ENCODE assay signal across 25 cellular contexts in the genomic region with DNA sequence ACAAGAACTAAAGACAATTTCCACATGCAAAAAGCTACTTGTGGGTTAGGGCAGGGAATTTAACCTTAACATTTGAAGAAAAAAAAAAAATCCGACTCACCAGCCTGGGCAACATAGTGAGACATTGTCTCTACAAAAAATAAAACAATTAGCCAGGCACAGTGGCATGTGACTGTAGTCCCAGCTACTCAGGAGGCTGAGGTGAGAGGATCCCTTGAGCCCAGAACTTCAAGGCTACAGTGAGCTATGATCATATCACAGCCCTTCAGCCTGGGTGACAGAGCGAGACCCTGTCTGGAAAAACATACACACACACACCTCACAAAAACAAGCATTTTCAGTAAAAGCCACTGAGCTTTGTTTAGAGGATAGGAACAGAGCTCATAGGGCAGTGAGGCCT. TPM values are rescaled to one million over a fixed set of nuclear protein-coding genes. Genes with fewer than 3 reads are reported as not detected.
DNase-seq lines count a peak whose midpoint lies in the region; ATAC-seq, FAIRE-seq and TF ChIP-seq lines count a peak whose summit lies in the region.
"Had no signal": no experiment of that assay in that cellular context is flagged by ENCODE, and none has a peak within 500 bp of the region (broad histone marks: within the 10 kb centered on the region; RNA-seq: fewer than 3 reads in every experiment).

No MANE protein-coding gene starts in this region.

- H3K27me3 ChIP-seq in HepG2 (ENCODE audit: control insufficient read depth in 1 of 2, insufficient read depth in 2 of 2, low read length in 2 of 2) (no peaks in the 10 kb centered on the region), right lobe of liver (no peaks in the 10 kb centered on the region), mesenchymal stem cell (ENCODE audit: control insufficient read depth in 1 of 2, insufficient read depth in 1 of 2, low read length in 2 of 2) (no peaks in the 10 kb centered on the region), MM.1S (replicated peaks; ENCODE audit: insufficient read depth, low read length) (no peaks in the 10 kb centered on the region), colonic mucosa (no peaks in the 10 kb centered on the region)
- H3K27me3 ChIP-seq: MG63, Peyer's patch, SJSA1 had no signal

- H3K4me3 ChIP-seq in HepG2 (replicated peaks in 1 of 3; ENCODE audit: insufficient read depth in 1 of 3, low read depth in 2 of 3, low read length in 3 of 3), result no peak overlapping the region
- no peak overlapping the region for H3K4me3 ChIP-seq in right lobe of liver
- H3K4me3 ChIP-seq in mesenchymal stem cell (ENCODE audit: insufficient read depth in 1 of 2, low read depth in 1 of 2, low read length in 2 of 2), result no peak overlapping the region
- no peak overlapping the region for H3K4me3 ChIP-seq in OCI-LY7 (ENCODE audit: low read depth, low read length, poor library complexity, severe bottlenecking)
- no peak overlapping the region for H3K4me3 ChIP-seq in MM.1S (ENCODE audit: low read length)
- H3K4me3 ChIP-seq in colonic mucosa, result no peak overlapping the region
- H3K4me3 ChIP-seq: MG63, Peyer's patch, SJSA1 had no signal

- H4K8ac ChIP-seq in mesenchymal stem cell (ENCODE audit: low read length), result no peak overlapping the region

- H3K23ac ChIP-seq in mesenchymal stem cell (ENCODE audit: low read length in 2 of 2), result no peak overlapping the region

- H2BK120ac ChIP-seq in mesenchymal stem cell (ENCODE audit: low read depth, low read length), result no peak overlapping the region

- no peak overlapping the region for H3K9ac ChIP-seq in HepG2 (ENCODE audit: insufficient read depth, low read depth, low read length)
- no peak overlapping the region for H3K9ac ChIP-seq in mesenchymal stem cell (ENCODE audit: low read length)
- no peak overlapping the region for H3K9ac ChIP-seq in MM.1S (ENCODE audit: low read length)
- no peak overlapping the region for H3K9ac ChIP-seq in colonic mucosa (ENCODE audit: low read depth in 2 of 2, low read length in 2 of 2)

- FAIRE-seq in HepG2 (lab: Jason Lieb, UNC), result no peak
- FAIRE-seq: H54 had no signal

- no peaks in the 10 kb centered on the region; the same call in 1 of the 2 replicates for H3K9me2 ChIP-seq in OCI-LY7 (ENCODE audit: insufficient read depth, low read length)
- H3K9me2 ChIP-seq in MM.1S (replicated peaks; ENCODE audit: insufficient read depth, low read length), result no peaks in the 10 kb centered on the region

- CTCF ChIA-PET in HepG2 (lab: Yijun Ruan, JAX; ENCODE audit: low intra/inter-chr PET ratio, low total read pairs) (no interaction called here), OCI-LY7 (lab: Charles Lee; ENCODE audit: unreplicated experiment) (interaction anchor here (1.0 kb wide), 1 partner anchor 16 kb away, joined by 4 read pairs; no protein-coding TSS in a partner anchor)

- H3K36me3 ChIP-seq in HepG2 (replicated peaks in 1 of 2; ENCODE audit: control insufficient read depth in 1 of 2, insufficient read depth in 2 of 2, low read length in 2 of 2) (peaks cover 3 to 13% of the 10 kb centered on the region in 2 experiments; a peak in 3 of 5 replicates), right lobe of liver (no peaks in the 10 kb centered on the region), mesenchymal stem cell (ENCODE audit: control insufficient read depth in 1 of 2, insufficient read depth in 2 of 2, low read depth in 1 of 2, low read length in 2 of 2) (peaks cover 0 to 5% of the 10 kb centered on the region in 2 experiments), OCI-LY7 (ENCODE audit: insufficient read depth, low read length) (no peaks in the 10 kb centered on the region), MM.1S (replicated peaks; ENCODE audit: insufficient read depth, low read length) (no peaks in the 10 kb centered on the region), colonic mucosa (no peaks in the 10 kb centered on the region)
- H3K36me3 ChIP-seq: MG63, Peyer's patch, SJSA1 had no signal

- H3K79me2 ChIP-seq in HepG2 (ENCODE audit: insufficient read depth, low read length), result peaks cover 91% of the 10 kb centered on the region
- no peaks in the 10 kb centered on the region for H3K79me2 ChIP-seq in OCI-LY7 (ENCODE audit: insufficient read depth, low read depth, low read length)
- peaks cover 65% of the 10 kb centered on the region for H3K79me2 ChIP-seq in MM.1S (ENCODE audit: low read length)

- H3K4me2 ChIP-seq in HepG2 (ENCODE audit: low read depth, low read length), result no peak overlapping the region
- no peak overlapping the region for H3K4me2 ChIP-seq in mesenchymal stem cell (ENCODE audit: low read length, poor library complexity, severe bottlenecking)
- no peak overlapping the region for H3K4me2 ChIP-seq in OCI-LY7 (ENCODE audit: low read length)
- H3K4me2 ChIP-seq in MM.1S (ENCODE audit: low read depth, low read length), result no peak overlapping the region

- no peaks in the 10 kb centered on the region for H3K9me3 ChIP-seq in HepG2 (ENCODE audit: low read length)
- H3K9me3 ChIP-seq in right lobe of liver, result no peaks in the 10 kb centered on the region
- no peaks in the 10 kb centered on the region for H3K9me3 ChIP-seq in mesenchymal stem cell (ENCODE audit: control insufficient read depth, low read length)
- no peaks in the 10 kb centered on the region for H3K9me3 ChIP-seq in OCI-LY7 (ENCODE audit: low read length)
- no peaks in the 10 kb centered on the region for H3K9me3 ChIP-seq in MM.1S (replicated peaks; ENCODE audit: insufficient read depth, low read length)
- no peaks in the 10 kb centered on the region for H3K9me3 ChIP-seq in colonic mucosa
- H3K9me3 ChIP-seq: MG63, Peyer's patch, SJSA1 had no signal

- H2BK5ac ChIP-seq in mesenchymal stem cell (ENCODE audit: low read depth, low read length, poor library complexity, severe bottlenecking), result no peak overlapping the region

- no peaks in the 10 kb centered on the region; the same call in 1 of the 2 replicates for H3F3A ChIP-seq in MM.1S (ENCODE audit: insufficient read depth, low read length)

- no peak overlapping the region for H2BK15ac ChIP-seq in mesenchymal stem cell (ENCODE audit: low read depth, poor library complexity, severe bottlenecking)

- DNase-seq in HepG2 (ENCODE audit: low spot score), result no peak
- DNase-seq in right lobe of liver, result no peak
- no peak for DNase-seq in mesenchymal stem cell
- DNase-seq in OCI-LY7 (ENCODE audit: low spot score), result no peak
- no peak for DNase-seq in MM.1S
- DNase-seq in colonic mucosa, result no peak
- DNase-seq: 8988T; AML-193; C1 segment of cervical spinal cord; CD8-positive, alpha-beta T cell; GDM1; Karpas-422; MG63; NCI-H1048; NCI-H1436; NCI-H2029; NCI-H226; NCI-H510A treated with DMSO at 0.1 percent for 48 hours; NCI-H774; NK-92 treated with Interleukin-12 subunit alpha and Interleukin-12 subunit beta, amount 100 ng/mL, for 24 hours; Peyer's patch had no signal

- POLR2A ChIA-PET in HepG2 (lab: Yijun Ruan, JAX) (interaction anchor here (1.3 to 1.7 kb wide), 3 partner anchors 9 to 56 kb away, joined by 3 to 10 read pairs (median 7); partner anchors contain the start of gene ARHGAP18), OCI-LY7 (lab: Charles Lee) (interaction anchor here (0.9 to 2.4 kb wide), 4 partner anchors 10 to 74 kb away, joined by 3 to 9 read pairs (median 6); no protein-coding TSS in a partner anchor)

- H3K79me1 ChIP-seq in mesenchymal stem cell (replicated peaks; ENCODE audit: low read length, poor library complexity, severe bottlenecking), result peaks cover 6% of the 10 kb centered on the region

- TF ChIP-seq EP300 in HepG2 (IDR thresholded peaks at IDR 0.05; ENCODE audit: low read depth in 2 of 2, low read length in 2 of 2) (no peak), HepG2 (CRISPR knock-in tag; IDR thresholded peaks at IDR 0.05; ENCODE audit: borderline replicate concordance) (no peak)

- 83% methylated on average over 2 of the region's 2 CpGs for WGBS in HepG2 (ENCODE audit: low lambda C conversion rate)
- 88% methylated on average over 2 of the region's 2 CpGs for WGBS in right lobe of liver (ENCODE audit: insufficient coverage, low coverage, low lambda C conversion rate, missing lambda C conversion rate)
- WGBS in mesenchymal stem cell, result 80% methylated on average over 1 of the region's 2 CpGs

- intact Hi-C loops in HepG2 (cut with micrococcal nuclease; ENCODE audit: unreplicated experiment), result no loop called here
- intact Hi-C loops in right lobe of liver (cut with DNase I), result no loop called here
- intact Hi-C loops in OCI-LY7 (cut with micrococcal nuclease; ENCODE audit: unreplicated experiment), result no loop called here
- intact Hi-C loops in colonic mucosa (cut with DNase I), result no loop called here

- in situ Hi-C loops in HepG2 (cut with HindIII; ENCODE audit: extremely low pct_ligation_motif_present, low pct_unique_long_range_greater_than_20kb), result no loop called here

- no peak for TF ChIP-seq POLR2A in HepG2 (IDR thresholded peaks at IDR 0.05; ENCODE audit: insufficient read depth in 1 of 2, low read depth in 2 of 2, low read length in 2 of 2)
- TF ChIP-seq POLR2A in right lobe of liver (IDR thresholded peaks at IDR 0.05), result no peak

- peak overlapping the region in 1 of 2 experiments; percentile 75 for H3K4ac ChIP-seq in mesenchymal stem cell (ENCODE audit: low read depth in 1 of 2, low read length in 2 of 2)

- peak overlapping the region in 1 of 2 experiments; percentile 18 for H3K18ac ChIP-seq in mesenchymal stem cell (ENCODE audit: low read depth in 1 of 2, low read length in 2 of 2)

- H3K4me1 ChIP-seq in HepG2 (ENCODE audit: insufficient read depth, low read length) (peaks cover 89% of the 10 kb centered on the region), right lobe of liver (no peaks in the 10 kb centered on the region), mesenchymal stem cell (ENCODE audit: control insufficient read depth, insufficient read depth, low read depth, low read length) (peaks cover 10% of the 10 kb centered on the region), OCI-LY7 (ENCODE audit: insufficient read depth, low read length, poor library complexity, severe bottlenecking) (no peaks in the 10 kb centered on the region), MM.1S (ENCODE audit: low read length) (peaks cover 38% of the 10 kb centered on the region), colonic mucosa (no peaks in the 10 kb centered on the region)

- peak overlapping the region; percentile 63 for H2AK5ac ChIP-seq in mesenchymal stem cell (ENCODE audit: low read length, severe bottlenecking)

- peak; percentile 51 for ATAC-seq in HepG2
- no peak for ATAC-seq in right lobe of liver
- ATAC-seq in SK-N-SH treated with all-trans-retinoic acid at 6 μM for 48 hours, result peak; percentile 29
- ATAC-seq in GM19395 (IDR thresholded peaks at IDR 0.05; ENCODE audit: unreplicated experiment), result no peak
- ATAC-seq: CD8-positive, alpha-beta T cell had no signal

- H4K91ac ChIP-seq in mesenchymal stem cell (ENCODE audit: low read length), result no peak overlapping the region

- TF ChIP-seq CTCF in HepG2 (CRISPR knock-in tag; IDR thresholded peaks at IDR 0.05) (no peak), right lobe of liver (IDR thresholded peaks at IDR 0.05) (no peak), OCI-LY7 (conservative IDR thresholded peaks at IDR 0.05; ENCODE audit: low read length) (no peak), MM.1S (IDR thresholded peaks at IDR 0.05; ENCODE audit: low read length) (no peak), colonic mucosa (IDR thresholded peaks at IDR 0.05) (no peak)

- TF ChIP-seq RAD21 in HepG2 (CRISPR knock-in tag; IDR thresholded peaks at IDR 0.05), result no peak

- H4K20me1 ChIP-seq in HepG2 (ENCODE audit: insufficient read depth, low read length) (no peaks in the 10 kb centered on the region), OCI-LY7 (ENCODE audit: insufficient read depth, low read length) (no peaks in the 10 kb centered on the region), MM.1S (ENCODE audit: insufficient read depth, low read length) (no peaks in the 10 kb centered on the region)

- H2BK12ac ChIP-seq in mesenchymal stem cell (ENCODE audit: low read length in 2 of 2), result peak overlapping the region in 1 of 2 experiments; percentile 90

- H3K27ac ChIP-seq in HepG2 (ENCODE audit: extremely low read length, insufficient read depth, low read length) (peak overlapping the region; percentile 18), right lobe of liver (no peak overlapping the region), mesenchymal stem cell (ENCODE audit: low read length, poor library complexity, severe bottlenecking) (peak overlapping the region; percentile 37), OCI-LY7 (ENCODE audit: low read depth, low read length, poor library complexity, severe bottlenecking) (no peak overlapping the region), MM.1S (ENCODE audit: low read length) (no peak overlapping the region), colonic mucosa (no peak overlapping the region)
- H3K27ac ChIP-seq: Peyer's patch, SJSA1 had no signal

- BruUV-seq in HepG2 (replicated peaks; lab: Mats Ljungman, UMichigan) (no TSS peak), OCI-LY7 (replicated peaks; lab: Mats Ljungman, UMichigan) (no TSS peak)

- H3K14ac ChIP-seq in mesenchymal stem cell (ENCODE audit: low read length in 2 of 2), result no peak overlapping the region

- H2AFZ ChIP-seq in HepG2 (ENCODE audit: low read length) (no peak overlapping the region), mesenchymal stem cell (ENCODE audit: low read depth, low read length) (no peak overlapping the region), OCI-LY7 (ENCODE audit: low read length) (no peak overlapping the region), MM.1S (ENCODE audit: low read length) (no peak overlapping the region)

RNA-seq across cellular contexts. Expression of gene ARHGAP18, which starts 56.2 kb away (rescaled TPM):
- total RNA-seq in HepG2 (2016; rRNA removed; fragmentation: Illumina TruSeq; extraction: Trizol), result 115 and 183 TPM in 2 replicates
- total RNA-seq in HepG2 (2016; cell fraction: cytosol; rRNA removed; fragmentation: Illumina TruSeq; extraction: Trizol; ENCODE audit: low read depth), result 16.6 and 18.3 TPM in 2 replicates
- total RNA-seq in HepG2 (2016; cell fraction: insoluble cytoplasmic fraction; rRNA removed; fragmentation: Illumina TruSeq; extraction: Trizol), result 116 and 185 TPM in 2 replicates
- total RNA-seq in HepG2 (2016; cell fraction: membrane; rRNA removed; fragmentation: Illumina TruSeq; extraction: Trizol), result 53.6 and 60.8 TPM in 2 replicates
- 89.7 and 91.5 TPM in 2 replicates for total RNA-seq in HepG2 (2016; cell fraction: nucleus; rRNA removed; fragmentation: Illumina TruSeq; extraction: Trizol)
- 37.8 and 58.2 TPM in 2 replicates for polyA plus RNA-seq in HepG2 (2011; rRNA removed)
- polyA plus RNA-seq in HepG2 (2011; cell fraction: cytosol; rRNA removed), result 24.3 and 29.8 TPM in 2 replicates
- polyA plus RNA-seq in HepG2 (2011; cell fraction: nucleus; rRNA removed), result 13.1 and 14.2 TPM in 2 replicates
- polyA plus RNA-seq in HepG2 (2012), result 54.6 and 95.7 TPM in 2 replicates
- polyA plus RNA-seq in HepG2 (2016; cell fraction: cytosol; fragmentation: Illumina TruSeq; extraction: Trizol; ENCODE audit: low read depth), result 6.1 and 6.7 TPM in 2 replicates
- 150 and 162 TPM in 2 replicates for polyA plus RNA-seq in HepG2 (2016; cell fraction: insoluble cytoplasmic fraction; fragmentation: Illumina TruSeq; extraction: Trizol; ENCODE audit: low read depth)
- 21.3 and 24.5 TPM in 2 replicates for polyA plus RNA-seq in HepG2 (2016; cell fraction: membrane; fragmentation: Illumina TruSeq; extraction: Trizol; ENCODE audit: low read depth)
- polyA plus RNA-seq in HepG2 (2016; cell fraction: nucleus; fragmentation: Illumina TruSeq; extraction: Trizol; ENCODE audit: insufficient read depth, low read depth), result 65.9 and 66.3 TPM in 2 replicates
- 8.2 and 55.6 TPM in 2 replicates for polyA minus RNA-seq in HepG2 (2011; rRNA and poly(A)+ RNA removed; ENCODE audit: low replicate concordance)
- 60.4 and 69.2 TPM in 2 replicates for polyA minus RNA-seq in HepG2 (2011; cell fraction: cytosol; rRNA and poly(A)+ RNA removed)
- polyA minus RNA-seq in HepG2 (2011; cell fraction: nucleus; rRNA and poly(A)+ RNA removed), result 134 and 144 TPM in 2 replicates
- total RNA-seq in right lobe of liver, result 1 to 10 TPM; 2.2 to 8.0 (median 2.9) TPM
- polyA plus RNA-seq in mesenchymal stem cell (2013, experiment 1 of 2), result 22.2 TPM
- 22.1 TPM for polyA plus RNA-seq in mesenchymal stem cell (2013, experiment 2 of 2)
- 4.8 and 5.9 TPM in 2 replicates for total RNA-seq in OCI-LY7 (2014; rRNA removed; shearing (Covaris generic))
- 7.5 TPM in 2 replicates for total RNA-seq in OCI-LY7 (2022)
- total RNA-seq in colonic mucosa, result 10 to 100 TPM; 18.7 to 28.3 TPM

Comparison
In these comparisons a context has a peak if more than half of its experiments do, and no peak if none do; other contexts are left out.
1. ATAC-seq: peak in HepG2 (single experiment) and SK-N-SH treated with all-trans-retinoic acid at 6 μM for 48 hours (single experiment); none in right lobe of liver (0 of 4) and GM19395 (single experiment).
2. H3K27ac ChIP-seq: peak in HepG2 (single experiment) and mesenchymal stem cell (single experiment); none in right lobe of liver (0 of 3), OCI-LY7 (single experiment), MM.1S (single experiment) and colonic mucosa (single experiment).